9 cellular contexts compared by ENCODE assay signal in genomic region chr4:173538148-173538902, GRCh38. TPM values are rescaled to one million over a fixed set of nuclear protein-coding genes. Genes with fewer than 3 reads are reported as not detected.
A peak's percentile ranks its signal among the peaks of the same experiment; 100 is the strongest.
DNase-seq lines count a peak whose midpoint lies in the region; ATAC-seq and TF ChIP-seq lines count a peak whose summit lies in the region.
"Had no signal": no experiment of that assay in that cellular context is flagged by ENCODE, and none has a peak within 500 bp of the region (broad histone marks: within the 10 kb centered on the region; RNA-seq: fewer than 3 reads in every experiment).

No MANE protein-coding gene starts in this region.

- no peaks in the 10 kb centered on the region for H3K36me3 ChIP-seq in adrenal gland (replicated peaks in 1 of 2)

- peak overlapping the region in 2 of 4 donors; percentile 21 to 46 for H3K4me3 ChIP-seq in adrenal gland

- peak; percentile 61 for DNase-seq in activated CD8-positive, alpha-beta memory T cell treated with anti-CD3 and anti-CD28 coated beads for 24 hours
- DNase-seq in activated CD8-positive, alpha-beta memory T cell treated with anti-CD3 and anti-CD28 coated beads, Interleukin-2, amount 50 U/mL, for 48 hours: no peak
- peak; percentile 46 for DNase-seq in SIG-M5 (lab: John Stamatoyannopoulos, UW)
- no peak for DNase-seq in glutamatergic neuron
- peak; percentile 81 for DNase-seq in retina
- no peak for DNase-seq in adrenal gland
- no peak for DNase-seq in OCI-M1 (lab: John Stamatoyannopoulos, UW)

- ATAC-seq in HG02623 (IDR thresholded peaks at IDR 0.05; ENCODE audit: unreplicated experiment): no peak

- H3K36me3 Mint-ChIP-seq in glutamatergic neuron (ENCODE audit: unreplicated experiment): peaks cover 5% of the 10 kb centered on the region

- peaks cover 0 to 10% of the 10 kb centered on the region in 2 donors for H3K4me1 ChIP-seq in adrenal gland (replicated peaks in 1 of 2)

- H3K27ac ChIP-seq in adrenal gland: peak overlapping the region in 1 of 5 donors; percentile 68

- H3K9me3 Mint-ChIP-seq in glutamatergic neuron (ENCODE audit: unreplicated experiment): peaks cover 8% of the 10 kb centered on the region

- WGBS in adrenal gland, 4 donors: 5 to 8% (median 6%) methylated on average over 52 to 59 of the region's 59 CpGs

- no peak overlapping the region for H3K27ac Mint-ChIP-seq in glutamatergic neuron (ENCODE audit: unreplicated experiment)

- H3K27me3 ChIP-seq in adrenal gland: peaks cover 54% of the 10 kb centered on the region

- TF ChIP-seq CTCF in glutamatergic neuron (IDR thresholded peaks at IDR 0.05; ENCODE audit: partially characterized antibody, unreplicated experiment) (no peak), adrenal gland (IDR thresholded peaks at IDR 0.05) (no peak)

- H3K27me3 Mint-ChIP-seq in glutamatergic neuron (ENCODE audit: unreplicated experiment): peaks cover 42% of the 10 kb centered on the region

- TF ChIP-seq POLR2A in adrenal gland (IDR thresholded peaks at IDR 0.05): no peak

- peak overlapping the region; percentile 73 for H3K4me3 Mint-ChIP-seq in glutamatergic neuron (ENCODE audit: unreplicated experiment)

- intact Hi-C loops in adrenal gland (cut with DNase I): no loop called here

- H3K4me1 Mint-ChIP-seq in glutamatergic neuron (ENCODE audit: low read depth, unreplicated experiment): peaks cover 4% of the 10 kb centered on the region

- H3K9me3 ChIP-seq in adrenal gland (replicated peaks in 1 of 3): no peaks in the 10 kb centered on the region

RNA-seq across cellular contexts. Expression of gene HAND2, which starts 8.3 kb away (rescaled TPM):
- total RNA-seq in glutamatergic neuron (ENCODE audit: unreplicated experiment) (not detected), adrenal gland (10 to 100 TPM in 3 of 8 donors, 1 to 10 TPM in 2, under 1 TPM in 3; 0.11 to 44.9 (median 2.7) TPM)
- 10 to 100 TPM; 12.6 to 56.1 (median 43.6) TPM for polyA plus RNA-seq in adrenal gland
- total RNA-seq: T-helper 2 cell treated with Interferon-gamma antibody and Interleukin-4, amounts not matched to agents 100 ng/mL and 5 ng/mL, for 36 hours had no signal

Comparison
In these comparisons a context has a peak if more than half of its experiments do, and no peak if none do; other contexts are left out.
1. DNase-seq: peak in activated CD8-positive, alpha-beta memory T cell treated with anti-CD3 and anti-CD28 coated beads for 24 hours (single experiment), SIG-M5 (single experiment) and retina (single experiment); none in activated CD8-positive, alpha-beta memory T cell treated with anti-CD3 and anti-CD28 coated beads, Interleukin-2, amount 50 U/mL, for 48 hours (single experiment), glutamatergic neuron (single experiment), adrenal gland (0 of 7) and OCI-M1 (single experiment).